In genomic region chr6:11212625-11213024, GRCh38 we compare ENCODE assay signal across 10 cellular contexts. TPM values are rescaled to one million over a fixed set of nuclear protein-coding genes. Genes with fewer than 3 reads are reported as not detected.
DNase-seq lines count a peak whose midpoint lies in the region; ATAC-seq and TF ChIP-seq lines count a peak whose summit lies in the region.
"Had no signal": no experiment of that assay in that cellular context is flagged by ENCODE, and none has a peak within 500 bp of the region (broad histone marks: within the 10 kb centered on the region; RNA-seq: fewer than 3 reads in every experiment).

No MANE protein-coding gene starts in this region.

- H3K4me1 ChIP-seq in left lung (peaks cover 56 to 99% of the 10 kb centered on the region in 2 donors), tibial artery (peaks cover 3 to 100% (median 87%) of the 10 kb centered on the region in 4 donors)

- CTCF ChIA-PET in WTC11 (lab: Charles Lee) = no interaction called here

- H3K4me1 Mint-ChIP-seq in WTC11 = peaks cover 61% of the 10 kb centered on the region

- H3K9me3 ChIP-seq in left lung (no peaks in the 10 kb centered on the region), tibial artery (no peaks in the 10 kb centered on the region)
- H3K9me3 ChIP-seq: testis had no signal

- H3K36me3 Mint-ChIP-seq in WTC11 = peaks cover 6% of the 10 kb centered on the region; the same call in 1 of the 2 replicates

- POLR2A ChIA-PET in WTC11 (lab: Charles Lee) = no interaction called here

- H3K27ac ChIP-seq in left lung (peak overlapping the region; percentile 57 to 76), tibial artery (peak overlapping the region; percentile 80 to 84)

- H3K9me3 Mint-ChIP-seq in WTC11 = no peaks in the 10 kb centered on the region

- no peak overlapping the region for H3K27ac Mint-ChIP-seq in WTC11

- H3K27me3 Mint-ChIP-seq in WTC11 (ENCODE audit: low read depth) = no peaks in the 10 kb centered on the region

- intact Hi-C loops in left lung (cut with DNase I) (no loop called here), tibial artery (cut with DNase I; ENCODE audit: low total_unique reads) (no loop called here)

- H3K4me3 ChIP-seq in choroid plexus epithelial cell (ENCODE audit: low read depth, low read length) = no peak overlapping the region
- no peak overlapping the region for H3K4me3 ChIP-seq in left lung
- no peak overlapping the region for H3K4me3 ChIP-seq in tibial artery
- H3K4me3 ChIP-seq: skin epidermis, testis had no signal

- H3K27me3 ChIP-seq in left lung (no peaks in the 10 kb centered on the region), tibial artery (no peaks in the 10 kb centered on the region)
- H3K27me3 ChIP-seq: testis had no signal

- ATAC-seq in left lung = peak; percentile 9
- ATAC-seq in WTC11 = no peak
- no peak for ATAC-seq in HG02678 (IDR thresholded peaks at IDR 0.05; ENCODE audit: unreplicated experiment)

- no peak overlapping the region for H3K4me3 Mint-ChIP-seq in WTC11

- H3K36me3 ChIP-seq in left lung (peaks cover 7 to 54% of the 10 kb centered on the region in 2 donors), tibial artery (peaks cover 0 to 13% (median 0%) of the 10 kb centered on the region in 3 donors)

- TF ChIP-seq CTCF in choroid plexus epithelial cell (conservative IDR thresholded peaks at IDR 0.05; ENCODE audit: low read depth, low read length) (no peak), left lung (IDR thresholded peaks at IDR 0.05) (no peak), tibial artery (IDR thresholded peaks at IDR 0.05) (no peak), WTC11 (IDR thresholded peaks at IDR 0.05) (no peak)

- peak; percentile 77 for DNase-seq in MV-4-11 (lab: John Stamatoyannopoulos, UW)
- DNase-seq in choroid plexus epithelial cell (ENCODE audit: low read depth) = peak; percentile 68
- peak in 1 of 2 donors; percentile 68 for DNase-seq in left lung
- peak; percentile 82 to 85 for DNase-seq in tibial artery
- no peak for DNase-seq in stimulated activated CD4-positive, alpha-beta T cell treated with anti-CD3 and anti-CD28 coated beads, Interleukin-2, amount 100 ng/mL, for 48 hours
- no peak for DNase-seq in WTC11 (ENCODE audit: low spot score)
- no peak for DNase-seq in COR-L47 (lab: John Stamatoyannopoulos, UW)
- DNase-seq: testis had no signal

TF ChIP-seq in WTC11, 78 proteins besides CTCF, POLR2A, EP300 and RAD21:
- TF ChIP-seq ETV6 (CRISPR knock-in tag; IDR thresholded peaks at IDR 0.05) (no peak), SMAD3 (CRISPR knock-in tag; IDR thresholded peaks at IDR 0.05; ENCODE audit: borderline replicate concordance) (no peak), ZNF138 (CRISPR knock-in tag; conservative IDR thresholded peaks at IDR 0.05) (no peak), ATF1 (CRISPR knock-in tag; IDR thresholded peaks at IDR 0.05) (no peak), MAX (CRISPR knock-in tag; IDR thresholded peaks at IDR 0.05) (no peak), PREB (CRISPR knock-in tag; IDR thresholded peaks at IDR 0.05; ENCODE audit: borderline replicate concordance) (no peak), KAT7 (CRISPR knock-in tag; IDR thresholded peaks at IDR 0.05; ENCODE audit: borderline replicate concordance) (no peak), ZNF317 (CRISPR knock-in tag; IDR thresholded peaks at IDR 0.05; ENCODE audit: borderline replicate concordance, low read depth) (no peak), JUN (CRISPR knock-in tag; IDR thresholded peaks at IDR 0.05) (no peak), E2F5 (CRISPR knock-in tag; IDR thresholded peaks at IDR 0.05) (no peak), GTF2I (CRISPR knock-in tag; conservative IDR thresholded peaks at IDR 0.05) (no peak), RELA (CRISPR knock-in tag; IDR thresholded peaks at IDR 0.05; ENCODE audit: borderline replicate concordance) (no peak), ZNF281 (CRISPR knock-in tag; IDR thresholded peaks at IDR 0.05) (no peak), CBFB (CRISPR knock-in tag; IDR thresholded peaks at IDR 0.05; ENCODE audit: low read depth) (no peak), NR1H2 (CRISPR knock-in tag; IDR thresholded peaks at IDR 0.05) (no peak), ATF2 (CRISPR knock-in tag; IDR thresholded peaks at IDR 0.05; ENCODE audit: borderline replicate concordance, low read depth) (no peak), ZBTB43 (CRISPR knock-in tag; IDR thresholded peaks at IDR 0.05) (no peak), ZSCAN18 (CRISPR knock-in tag; IDR thresholded peaks at IDR 0.05) (no peak), NFATC4 (CRISPR knock-in tag; IDR thresholded peaks at IDR 0.05) (no peak)
TF ChIP-seq in WTC11: peak in this region for 0.

RNA-seq across cellular contexts. Expression of gene NEDD9, which starts 19.8 kb away (rescaled TPM):
- total RNA-seq in left lung (100 to 1,000 TPM; 101 to 193 TPM), WTC11 (2021) (7.0 to 9.8 TPM (median 8.3 TPM) in 3 replicates)

Comparison
In these comparisons a context has a peak if more than half of its experiments do, and no peak if none do; other contexts are left out.
1. DNase-seq: peak in MV-4-11 (single experiment), choroid plexus epithelial cell (single experiment) and tibial artery (2 of 2); none in stimulated activated CD4-positive, alpha-beta T cell treated with anti-CD3 and anti-CD28 coated beads, Interleukin-2, amount 100 ng/mL, for 48 hours (0 of 2), WTC11 (single experiment) and COR-L47 (single experiment).